In genomic region chr2:32264422-32265149, GRCh38 we compare ENCODE assay signal across 9 cellular contexts. TPM values are rescaled to one million over a fixed set of nuclear protein-coding genes. Genes with fewer than 3 reads are reported as not detected.
A peak's percentile ranks its signal among the peaks of the same experiment; 100 is the strongest.
DNase-seq lines count a peak whose midpoint lies in the region; ATAC-seq and TF ChIP-seq lines count a peak whose summit lies in the region.
"Had no signal": no experiment of that assay in that cellular context is flagged by ENCODE, and none has a peak within 500 bp of the region (broad histone marks: within the 10 kb centered on the region; RNA-seq: fewer than 3 reads in every experiment).

NLRC4 (minus strand) TSS chr2:32264886; CDS start chr2:32256775, 8,111 bp downstream.

- H3K9me3 ChIP-seq in CD4-positive, CD25-positive, alpha-beta regulatory T cell (ENCODE audit: control insufficient read depth in 2 of 2, low read length in 2 of 2) = no peaks in the 10 kb centered on the region
- no peaks in the 10 kb centered on the region for H3K9me3 ChIP-seq in tibial nerve

- peaks cover 4 to 10% (median 8%) of the 10 kb centered on the region in 4 donors for H3K4me1 Mint-ChIP-seq in CD4-positive, CD25-positive, alpha-beta regulatory T cell
- H3K4me1 Mint-ChIP-seq in activated naive CD8-positive, alpha-beta T cell treated with anti-CD3 and anti-CD28 coated beads for 36 hours = peaks cover 4% of the 10 kb centered on the region

- peak within 1 kb of the TSS; percentile 16 to 59 (median 33) for H3K27ac Mint-ChIP-seq in CD4-positive, CD25-positive, alpha-beta regulatory T cell
- peak within 1 kb of the TSS; percentile 47 for H3K27ac Mint-ChIP-seq in activated naive CD8-positive, alpha-beta T cell treated with anti-CD3 and anti-CD28 coated beads for 36 hours

- peak in 1 of 2 donors; percentile 52 for TF ChIP-seq EP300 in tibial nerve (IDR thresholded peaks at IDR 0.05)

- H3K36me3 ChIP-seq in CD4-positive, CD25-positive, alpha-beta regulatory T cell (ENCODE audit: control insufficient read depth, insufficient read depth, low read length) = no peaks in the 10 kb centered on the region
- no peaks in the 10 kb centered on the region for H3K36me3 ChIP-seq in tibial nerve

- peak within 1 kb of the TSS in 2 of 4 donors; percentile 22 to 30 for H3K4me3 Mint-ChIP-seq in CD4-positive, CD25-positive, alpha-beta regulatory T cell
- H3K4me3 Mint-ChIP-seq in activated naive CD8-positive, alpha-beta T cell treated with anti-CD3 and anti-CD28 coated beads for 36 hours = no peak within 1 kb of the TSS

- DNase-seq in CD4-positive, CD25-positive, alpha-beta regulatory T cell = peak in 1 of 3 donors; percentile 34
- DNase-seq in activated naive CD8-positive, alpha-beta T cell treated with anti-CD3 and anti-CD28 coated beads for 36 hours = no peak
- no peak for DNase-seq in tibial nerve (ENCODE audit: low spot score in 2 of 2)
- DNase-seq in NCI-H2081 treated with DMSO at 0.1 percent for 48 hours (lab: John Stamatoyannopoulos, UW) = no peak
- DNase-seq in NCI-H146 treated with DMSO at 0.1 percent for 48 hours (lab: John Stamatoyannopoulos, UW; ENCODE audit: unreplicated experiment) = no peak
- no peak for DNase-seq in ecto neural progenitor cell (ENCODE audit: low spot score)

- H3K9me3 Mint-ChIP-seq in CD4-positive, CD25-positive, alpha-beta regulatory T cell = no peaks in the 10 kb centered on the region
- H3K9me3 Mint-ChIP-seq in activated naive CD8-positive, alpha-beta T cell treated with anti-CD3 and anti-CD28 coated beads for 36 hours = no peaks in the 10 kb centered on the region

- no peaks in the 10 kb centered on the region for H3K36me3 Mint-ChIP-seq in CD4-positive, CD25-positive, alpha-beta regulatory T cell
- H3K36me3 Mint-ChIP-seq in activated naive CD8-positive, alpha-beta T cell treated with anti-CD3 and anti-CD28 coated beads for 36 hours = no peaks in the 10 kb centered on the region

- peak; percentile 47 to 63 for ATAC-seq in CD4-positive, CD25-positive, alpha-beta regulatory T cell (ENCODE audit: low read depth in 2 of 2)
- ATAC-seq in GM19455 (IDR thresholded peaks at IDR 0.05; ENCODE audit: unreplicated experiment) (peak; percentile 86), HG03432 (IDR thresholded peaks at IDR 0.05; ENCODE audit: unreplicated experiment) (peak; percentile 90)

- H3K4me1 ChIP-seq in CD4-positive, CD25-positive, alpha-beta regulatory T cell (ENCODE audit: control insufficient read depth, insufficient read depth, low read length, poor library complexity, severe bottlenecking) = peaks cover 5% of the 10 kb centered on the region
- no peaks in the 10 kb centered on the region for H3K4me1 ChIP-seq in tibial nerve

- no peaks in the 10 kb centered on the region for H3K27me3 ChIP-seq in CD4-positive, CD25-positive, alpha-beta regulatory T cell (ENCODE audit: control insufficient read depth, insufficient read depth, low read length)
- H3K27me3 ChIP-seq in tibial nerve = no peaks in the 10 kb centered on the region

- no peak within 1 kb of the TSS for H3K27ac ChIP-seq in CD4-positive, CD25-positive, alpha-beta regulatory T cell (ENCODE audit: insufficient read depth, low read length, poor library complexity, severe bottlenecking)
- H3K27ac ChIP-seq in tibial nerve = peak within 1 kb of the TSS in 3 of 4 donors; percentile 17 to 60 (median 45)

- no peak for TF ChIP-seq CTCF in tibial nerve (IDR thresholded peaks at IDR 0.05)

- 72% methylated on average over 7 of the region's 7 CpGs for WGBS in tibial nerve, 2 donors

- no peak for TF ChIP-seq POLR2A in tibial nerve (IDR thresholded peaks at IDR 0.05)

- peak within 1 kb of the TSS; percentile 43 for H3K4me3 ChIP-seq in CD4-positive, CD25-positive, alpha-beta regulatory T cell (ENCODE audit: low read depth, low read length)
- peak within 1 kb of the TSS in 1 of 4 donors; percentile 15 for H3K4me3 ChIP-seq in tibial nerve

- H3K27me3 Mint-ChIP-seq in CD4-positive, CD25-positive, alpha-beta regulatory T cell = peaks cover 10% of the 10 kb centered on the region
- no peaks in the 10 kb centered on the region for H3K27me3 Mint-ChIP-seq in activated naive CD8-positive, alpha-beta T cell treated with anti-CD3 and anti-CD28 coated beads for 36 hours

RNA-seq across cellular contexts. Expression of gene NLRC4, which starts in this region (rescaled TPM):
- total RNA-seq in CD4-positive, CD25-positive, alpha-beta regulatory T cell = not detected
- under 1 TPM in 1 of 4 donors, not detected in 3; 0.16 TPM for polyA plus RNA-seq in CD4-positive, CD25-positive, alpha-beta regulatory T cell
- not detected for total RNA-seq in activated naive CD8-positive, alpha-beta T cell treated with anti-CD3 and anti-CD28 coated beads for 36 hours
- total RNA-seq in tibial nerve = 1 to 10 TPM in 3 of 4 donors, under 1 TPM in 1; 0.21 to 3.6 (median 2.4) TPM
- total RNA-seq: activated CD8-positive, alpha-beta memory T cell treated with anti-CD3 and anti-CD28 coated beads for 36 hours had no signal

Comparison
In these comparisons a context has a peak if more than half of its experiments do, and no peak if none do; other contexts are left out.
1. Peak in ATAC-seq and H3K4me3 ChIP-seq in CD4-positive, CD25-positive, alpha-beta regulatory T cell; RNA of the gene not detected or under 1 TPM.